In the genomic region with DNA sequence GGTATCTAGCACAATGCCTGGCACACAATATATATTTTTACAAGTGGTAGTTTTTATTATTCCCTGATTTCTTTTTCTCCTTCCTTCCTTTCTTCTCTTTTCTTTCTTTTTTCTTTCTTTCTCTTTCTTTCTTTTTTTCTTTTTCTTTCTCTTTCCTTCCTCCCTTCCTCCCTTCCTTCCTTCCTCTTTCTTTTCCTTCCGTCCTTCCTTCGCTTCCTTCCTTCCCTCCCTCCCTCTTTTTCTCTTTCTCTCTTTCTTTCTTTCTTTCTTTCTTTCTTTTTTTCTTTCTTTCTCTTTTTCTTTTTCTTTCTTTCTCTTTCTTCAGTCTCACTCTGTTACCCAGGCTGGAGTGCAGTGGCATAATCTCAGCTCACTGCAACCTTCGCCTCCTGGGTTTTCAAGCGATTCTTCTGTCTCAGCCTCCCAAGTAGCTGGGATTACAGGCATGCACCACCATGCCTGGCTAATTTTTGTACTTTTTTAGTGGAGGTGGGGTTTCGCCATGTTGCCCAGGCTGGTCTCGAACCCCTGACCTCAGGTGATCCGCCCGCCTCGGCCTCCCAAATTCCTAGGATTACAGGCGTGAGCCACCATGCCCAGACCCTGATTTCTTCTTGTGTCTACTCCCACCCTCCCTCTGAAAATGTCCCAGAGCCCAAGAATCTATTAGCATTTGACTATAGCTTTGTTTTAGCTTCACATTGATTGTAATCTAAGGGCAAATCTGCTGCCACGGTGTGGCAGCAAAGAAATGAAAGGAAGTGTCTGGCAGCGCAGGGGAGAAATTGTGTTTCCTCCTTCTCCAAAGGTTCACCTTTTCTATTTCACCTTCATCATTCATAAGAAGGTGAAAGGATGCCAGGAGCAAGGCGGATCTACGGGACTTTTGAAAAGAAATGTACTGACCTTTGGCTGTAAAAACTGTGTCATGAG, we compare ENCODE assay signal across 8 cellular contexts. TPM values are rescaled to one million over a fixed set of nuclear protein-coding genes. Genes with fewer than 3 reads are reported as not detected.
DNase-seq lines count a peak whose midpoint lies in the region; ATAC-seq and TF ChIP-seq lines count a peak whose summit lies in the region.

No MANE protein-coding gene starts in this region.

- no peaks in the 10 kb centered on the region for H3K9me3 ChIP-seq in left ventricle myocardium inferior (replicated peaks)

- H3K27me3 ChIP-seq in left ventricle myocardium inferior (ENCODE audit: low read depth), result no peaks in the 10 kb centered on the region

- H3K4me3 Mint-ChIP-seq in type B pancreatic cell, result no peak overlapping the region
- H3K4me3 Mint-ChIP-seq in natural killer cell, result no peak overlapping the region
- H3K4me3 Mint-ChIP-seq in activated T-helper 2 cell treated with anti-CD3 and anti-CD28 coated beads, Interferon-gamma antibody, Interleukin-2, Interleukin-4, amounts not matched to agents 10 μg/mL and 5 μg/mL and 100 μg/mL, durations not matched to agents 14 hours and 24 hours and 36 hours (ENCODE audit: low read depth), result no peak overlapping the region

- H3K27ac ChIP-seq in left ventricle myocardium inferior (replicated peaks), result peak overlapping the region; percentile 76

- H3K4me3 ChIP-seq in left ventricle myocardium inferior, result peak overlapping the region; percentile 27
- no peak overlapping the region for H3K4me3 ChIP-seq in LNCaP clone FGC (ENCODE audit: low read depth, low read length)
- peak overlapping the region; percentile 37 for H3K4me3 ChIP-seq in fibroblast of pulmonary artery (replicated peaks; ENCODE audit: low read depth, low read length)

- H3K27ac Mint-ChIP-seq in type B pancreatic cell, result peak overlapping the region; percentile 37
- no peak overlapping the region for H3K27ac Mint-ChIP-seq in natural killer cell
- no peak overlapping the region for H3K27ac Mint-ChIP-seq in activated T-helper 2 cell treated with anti-CD3 and anti-CD28 coated beads, Interferon-gamma antibody, Interleukin-2, Interleukin-4, amounts not matched to agents 10 μg/mL and 5 μg/mL and 100 μg/mL, durations not matched to agents 14 hours and 24 hours and 36 hours

- peaks cover 9% of the 10 kb centered on the region for H3K4me1 Mint-ChIP-seq in type B pancreatic cell (ENCODE audit: unreplicated experiment)
- H3K4me1 Mint-ChIP-seq in natural killer cell, result no peaks in the 10 kb centered on the region
- H3K4me1 Mint-ChIP-seq in activated T-helper 2 cell treated with anti-CD3 and anti-CD28 coated beads, Interferon-gamma antibody, Interleukin-2, Interleukin-4, amounts not matched to agents 10 μg/mL and 5 μg/mL and 100 μg/mL, durations not matched to agents 14 hours and 24 hours and 36 hours (ENCODE audit: low read depth), result peaks cover 3% of the 10 kb centered on the region

- no peaks in the 10 kb centered on the region for H3K36me3 ChIP-seq in left ventricle myocardium inferior

- no peak for DNase-seq in left ventricle myocardium inferior
- DNase-seq in cardiac septum (ENCODE audit: low spot score), result no peak
- DNase-seq in LNCaP clone FGC (ENCODE audit: low read depth), result no peak
- DNase-seq in fibroblast of pulmonary artery (ENCODE audit: low read depth), result no peak
- DNase-seq in type B pancreatic cell (ENCODE audit: extremely low spot score, unreplicated experiment), result no peak
- no peak for DNase-seq in DMS 273 (lab: John Stamatoyannopoulos, UW; ENCODE audit: unreplicated experiment)
- DNase-seq in natural killer cell, result no peak
- no peak for DNase-seq in activated T-helper 2 cell treated with anti-CD3 and anti-CD28 coated beads, Interferon-gamma antibody, Interleukin-2, Interleukin-4, amounts not matched to agents 10 μg/mL and 5 μg/mL and 100 μg/mL, durations not matched to agents 14 hours and 24 hours and 36 hours (ENCODE audit: low spot score)

- no peak for TF ChIP-seq CTCF in left ventricle myocardium inferior (IDR thresholded peaks at IDR 0.05; ENCODE audit: borderline replicate concordance)
- peak; percentile 18; the same call in 1 of the 2 replicates for TF ChIP-seq CTCF in LNCaP clone FGC (IDR thresholded peaks at IDR 0.05; ENCODE audit: control insufficient read depth, extremely low read depth, insufficient read depth)
- no peak for TF ChIP-seq CTCF in fibroblast of pulmonary artery (IDR thresholded peaks at IDR 0.05; ENCODE audit: low read length, missing control alignments)
- TF ChIP-seq CTCF in type B pancreatic cell (conservative IDR thresholded peaks at IDR 0.05), result no peak
- TF ChIP-seq CTCF in natural killer cell (IDR thresholded peaks at IDR 0.05), result no peak

- intact Hi-C loops in left ventricle myocardium inferior (cut with micrococcal nuclease) (no loop called here), cardiac septum (cut with DNase I) (no loop called here), natural killer cell (cut with micrococcal nuclease) (no loop called here)
- intact Hi-C loops in activated T-helper 2 cell treated with anti-CD3 and anti-CD28 coated beads, Interferon-gamma antibody, Interleukin-2, Interleukin-4, amounts not matched to agents 10 μg/mL and 5 μg/mL and 100 μg/mL, durations not matched to agents 14 hours and 24 hours and 36 hours (cut with micrococcal nuclease), result no loop called here

- H3K36me3 Mint-ChIP-seq in type B pancreatic cell (no peaks in the 10 kb centered on the region), natural killer cell (no peaks in the 10 kb centered on the region)
- no peaks in the 10 kb centered on the region for H3K36me3 Mint-ChIP-seq in activated T-helper 2 cell treated with anti-CD3 and anti-CD28 coated beads, Interferon-gamma antibody, Interleukin-2, Interleukin-4, amounts not matched to agents 10 μg/mL and 5 μg/mL and 100 μg/mL, durations not matched to agents 14 hours and 24 hours and 36 hours (ENCODE audit: low read depth)

- H3K4me1 ChIP-seq in left ventricle myocardium inferior, result peaks cover 28% of the 10 kb centered on the region

- H3K27me3 Mint-ChIP-seq in type B pancreatic cell (no peaks in the 10 kb centered on the region), natural killer cell (ENCODE audit: low read depth in 2 of 2) (peaks cover 6 to 22% of the 10 kb centered on the region in 2 donors)
- H3K27me3 Mint-ChIP-seq in activated T-helper 2 cell treated with anti-CD3 and anti-CD28 coated beads, Interferon-gamma antibody, Interleukin-2, Interleukin-4, amounts not matched to agents 10 μg/mL and 5 μg/mL and 100 μg/mL, durations not matched to agents 14 hours and 24 hours and 36 hours (ENCODE audit: low read depth), result peaks cover 15% of the 10 kb centered on the region

- ATAC-seq in natural killer cell, result no peak

- no peaks in the 10 kb centered on the region for H3K9me3 Mint-ChIP-seq in type B pancreatic cell
- H3K9me3 Mint-ChIP-seq in natural killer cell, result no peaks in the 10 kb centered on the region
- no peaks in the 10 kb centered on the region for H3K9me3 Mint-ChIP-seq in activated T-helper 2 cell treated with anti-CD3 and anti-CD28 coated beads, Interferon-gamma antibody, Interleukin-2, Interleukin-4, amounts not matched to agents 10 μg/mL and 5 μg/mL and 100 μg/mL, durations not matched to agents 14 hours and 24 hours and 36 hours

RNA-seq across cellular contexts. Expression of a gene that starts 19.9 kb away (rescaled TPM):
- total RNA-seq in left ventricle myocardium inferior (9.3 TPM), cardiac septum (11.0 TPM), type B pancreatic cell (ENCODE audit: low replicate concordance) (19.4 and 24.1 TPM in 2 replicates), natural killer cell (10 to 100 TPM; 22.0 to 23.3 (median 22.0) TPM)
- total RNA-seq in activated T-helper 2 cell treated with anti-CD3 and anti-CD28 coated beads, Interferon-gamma antibody, Interleukin-2, Interleukin-4, amounts not matched to agents 10 μg/mL and 5 μg/mL and 100 μg/mL, durations not matched to agents 14 hours and 24 hours and 36 hours, result 40.1 and 42.7 TPM in 2 replicates

RNA-seq across cellular contexts. Expression of a gene that starts 47.5 kb away (rescaled TPM):
- total RNA-seq in left ventricle myocardium inferior (9.3 TPM), cardiac septum (12.5 TPM), type B pancreatic cell (ENCODE audit: low replicate concordance) (16.9 and 17.4 TPM in 2 replicates), natural killer cell (10 to 100 TPM; 21.6 to 37.9 (median 32.7) TPM)
- total RNA-seq in activated T-helper 2 cell treated with anti-CD3 and anti-CD28 coated beads, Interferon-gamma antibody, Interleukin-2, Interleukin-4, amounts not matched to agents 10 μg/mL and 5 μg/mL and 100 μg/mL, durations not matched to agents 14 hours and 24 hours and 36 hours, result 28.3 and 28.4 TPM in 2 replicates

RNA-seq across cellular contexts. Expression of a gene that starts 47.6 kb away (rescaled TPM):
- total RNA-seq in left ventricle myocardium inferior, result 3.5 TPM
- 5.5 TPM for total RNA-seq in cardiac septum
- total RNA-seq in type B pancreatic cell (ENCODE audit: low replicate concordance), result 11.0 and 16.5 TPM in 2 replicates
- total RNA-seq in natural killer cell, result 10 to 100 TPM in 1 of 3 donors, 1 to 10 TPM in 2; 5.5 to 10.4 (median 9.8) TPM
- 25.8 and 27.0 TPM in 2 replicates for total RNA-seq in activated T-helper 2 cell treated with anti-CD3 and anti-CD28 coated beads, Interferon-gamma antibody, Interleukin-2, Interleukin-4, amounts not matched to agents 10 μg/mL and 5 μg/mL and 100 μg/mL, durations not matched to agents 14 hours and 24 hours and 36 hours
